Comparison of ENCODE assay signal across 25 cellular contexts in the genomic region with DNA sequence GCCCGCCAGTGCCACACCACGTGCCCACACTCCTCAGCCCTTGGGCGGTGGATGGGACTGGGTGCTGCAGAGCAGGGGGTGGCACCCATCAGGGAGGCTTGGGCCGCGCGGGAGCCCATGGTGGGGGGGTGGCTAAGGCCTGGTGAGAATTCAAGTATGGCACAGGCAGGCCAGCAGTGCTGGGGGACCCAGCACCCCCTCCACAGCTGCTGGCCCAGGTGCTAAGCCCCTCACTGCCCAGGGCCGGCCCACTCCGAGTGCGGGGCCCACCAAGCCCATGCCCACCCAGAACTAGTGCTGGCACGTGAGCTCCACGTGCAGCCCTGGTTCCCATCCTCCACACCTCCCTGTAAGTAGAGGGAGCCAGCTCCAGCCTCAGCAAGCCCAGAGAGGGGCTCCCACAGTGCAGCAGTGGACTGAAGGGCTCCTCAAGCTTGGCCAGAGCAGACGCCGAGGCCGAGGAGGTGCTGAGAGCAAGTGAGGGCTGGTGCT.
"Had no signal": no experiment of that assay in that cellular context is flagged by ENCODE, and none has a peak within 500 bp of the region (broad histone marks: within the 10 kb centered on the region; RNA-seq: fewer than 3 reads in every experiment).

No MANE protein-coding gene starts in this region.

- H3K9me3 ChIP-seq: SJCRH30, SK-N-SH had no signal

- H3K36me3 ChIP-seq: Peyer's patch, SJCRH30 had no signal

- H3K9me3 Mint-ChIP-seq: activated T-cell treated with anti-CD3 and anti-CD28 coated beads, Interleukin-2, amount 50 U/mL, for 4 hours; activated T-helper 17 cell treated with anti-CD3 and anti-CD28 coated beads, Interleukin-2, amount 50 U/mL, for 72 hours had no signal

- H3K9ac ChIP-seq: SK-N-SH had no signal

- FAIRE-seq: K562 had no signal

- H3K4me3 ChIP-seq: K562, Peyer's patch, SJCRH30 had no signal

- H3K4me3 Mint-ChIP-seq: activated CD4-positive, alpha-beta memory T cell treated with anti-CD3 and anti-CD28 coated beads for 36 hours; activated CD4-positive, alpha-beta T cell treated with anti-CD3 and anti-CD28 coated beads, Interleukin-2, amount 10 ng/mL, durations not matched to agents 7 days and 5 days; activated naive CD4-positive, alpha-beta T cell treated with anti-CD3 and anti-CD28 coated beads for 36 hours; activated naive CD8-positive, alpha-beta T cell treated with anti-CD3 and anti-CD28 coated beads for 36 hours; activated T-cell treated with anti-CD3 and anti-CD28 coated beads, Interleukin-2, amount 50 U/mL, for 4 hours; activated T-helper 17 cell treated with anti-CD3 and anti-CD28 coated beads, Interleukin-2, amount 50 U/mL, for 72 hours had no signal

- H3K27ac ChIP-seq: Peyer's patch, RWPE1, SJCRH30, VCaP had no signal

- H3K4me1 Mint-ChIP-seq: activated CD4-positive, alpha-beta T cell treated with anti-CD3 and anti-CD28 coated beads, Interleukin-2, amount 10 ng/mL, durations not matched to agents 7 days and 5 days; activated naive CD8-positive, alpha-beta T cell treated with anti-CD3 and anti-CD28 coated beads for 36 hours; activated T-helper 17 cell treated with anti-CD3 and anti-CD28 coated beads, Interleukin-2, amount 50 U/mL, for 72 hours had no signal

- DNase-seq: activated CD4-positive, alpha-beta memory T cell treated with anti-CD3 and anti-CD28 coated beads for 36 hours; activated CD4-positive, alpha-beta T cell treated with anti-CD3 and anti-CD28 coated beads, Interleukin-2, amount 10 ng/mL, durations not matched to agents 7 days and 5 days; activated CD4-positive, CD25-positive, alpha-beta regulatory T cell; activated CD8-positive, alpha-beta memory T cell treated with anti-CD3 and anti-CD28 coated beads for 24 hours; activated naive CD4-positive, alpha-beta T cell treated with anti-CD3 and anti-CD28 coated beads for 36 hours; activated naive CD8-positive, alpha-beta T cell treated with anti-CD3 and anti-CD28 coated beads for 36 hours; activated T-cell treated with anti-CD3 and anti-CD28 coated beads, Interleukin-2, amount 50 U/mL, for 4 hours; Karpas-422; MM.1S; NCI-H1105; NCI-H1436; NCI-H1694 treated with DMSO at 0.1 percent for 48 hours; NCI-H2029 treated with DMSO at 0.1 percent for 48 hours; NCI-H510A treated with DMSO at 0.1 percent for 48 hours; NCI-H69; NK-92 treated with Interleukin-12 subunit alpha and Interleukin-12 subunit beta, amount 100 ng/mL, for 24 hours; Peyer's patch; Right ventricle myocardium superior; SJCRH30; SK-N-SH; T-helper 1 cell had no signal

- H3K27me3 Mint-ChIP-seq: activated CD4-positive, alpha-beta T cell treated with anti-CD3 and anti-CD28 coated beads, Interleukin-2, amount 10 ng/mL, durations not matched to agents 7 days and 5 days; activated naive CD8-positive, alpha-beta T cell treated with anti-CD3 and anti-CD28 coated beads for 36 hours; activated T-helper 17 cell treated with anti-CD3 and anti-CD28 coated beads, Interleukin-2, amount 50 U/mL, for 72 hours had no signal

- H3K36me3 Mint-ChIP-seq: activated CD4-positive, alpha-beta memory T cell treated with anti-CD3 and anti-CD28 coated beads for 36 hours; activated naive CD8-positive, alpha-beta T cell treated with anti-CD3 and anti-CD28 coated beads for 36 hours had no signal

- ATAC-seq: activated T-cell treated with anti-CD3 and anti-CD28 coated beads, Interleukin-2, amount 50 U/mL, for 4 hours; activated T-helper 17 cell treated with anti-CD3 and anti-CD28 coated beads, Interleukin-2, amount 50 U/mL, for 72 hours; K562 had no signal

- H3K27ac Mint-ChIP-seq: activated CD4-positive, alpha-beta memory T cell treated with anti-CD3 and anti-CD28 coated beads for 36 hours; activated CD4-positive, alpha-beta T cell treated with anti-CD3 and anti-CD28 coated beads, Interleukin-2, amount 10 ng/mL, durations not matched to agents 7 days and 5 days; activated naive CD4-positive, alpha-beta T cell treated with anti-CD3 and anti-CD28 coated beads for 36 hours; activated naive CD8-positive, alpha-beta T cell treated with anti-CD3 and anti-CD28 coated beads for 36 hours; activated T-helper 17 cell treated with anti-CD3 and anti-CD28 coated beads, Interleukin-2, amount 50 U/mL, for 72 hours had no signal

- H3K4me1 ChIP-seq: Peyer's patch, SJCRH30 had no signal
